ENCODE assay signal across 1 cellular context in genomic region chr3:40582401-40583027, GRCh38.
TF ChIP-seq lines count a peak whose summit lies in the region.

No MANE protein-coding gene starts in this region.

TF ChIP-seq in H1, 55 proteins besides CTCF, POLR2A, EP300 and RAD21 (continued from another document):
- TF ChIP-seq YY1 (IDR thresholded peaks at IDR 0.05; ENCODE audit: low read depth, low read length) (no peak), SIRT6 (IDR thresholded peaks at IDR 0.05; ENCODE audit: low read length) (no peak), GABPA (IDR thresholded peaks at IDR 0.05; ENCODE audit: borderline replicate concordance, insufficient read depth, low read length) (no peak), FOSL1 (IDR thresholded peaks at IDR 0.05; ENCODE audit: insufficient read depth, low read depth, low read length) (no peak), CHD1 (IDR thresholded peaks at IDR 0.05; ENCODE audit: low read depth, low read length) (no peak), SIN3A (conservative IDR thresholded peaks at IDR 0.05 in 1 of 2, IDR thresholded peaks at IDR 0.05 in 1 of 2; ENCODE audit: low read depth in 1 of 2, low read length in 2 of 2) (no peak)
